In the genomic region with DNA sequence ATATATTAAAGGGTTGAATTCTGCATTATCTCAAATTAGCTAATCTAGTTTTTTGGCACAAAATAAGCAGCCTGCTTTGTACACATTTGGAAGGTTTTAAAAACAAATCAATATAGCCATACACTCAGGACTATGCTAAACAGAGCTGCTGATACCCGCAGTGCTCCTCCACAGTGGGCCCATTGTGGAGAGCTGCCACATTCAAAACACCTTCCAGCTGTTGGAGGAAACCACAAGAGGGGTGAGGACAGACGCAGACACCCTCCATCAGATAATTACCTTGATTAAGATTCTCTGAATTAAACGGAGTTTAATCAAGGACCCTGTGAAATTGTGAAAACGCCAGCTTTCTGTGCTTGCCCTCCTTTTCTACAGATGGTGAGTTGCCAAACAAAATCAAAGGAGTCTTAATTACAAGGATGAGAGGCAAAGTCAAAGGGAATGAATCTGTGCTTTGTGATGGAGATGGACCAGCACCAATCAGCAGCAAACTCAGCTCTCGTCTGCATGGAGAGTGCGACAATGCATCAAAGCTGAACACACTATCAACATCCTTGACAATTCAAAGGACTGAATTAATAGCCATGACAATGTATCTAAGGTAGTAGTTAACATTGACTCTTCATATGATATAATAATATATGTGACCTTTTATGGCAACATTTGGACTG, we compare ENCODE assay signal across 19 cellular contexts.
"Had no signal": no experiment of that assay in that cellular context is flagged by ENCODE, and none has a peak within 500 bp of the region (broad histone marks: within the 10 kb centered on the region; RNA-seq: fewer than 3 reads in every experiment).

No MANE protein-coding gene starts in this region.

- H3K36me3 ChIP-seq: ascending aorta, breast epithelium, lower lobe of right lung had no signal

- H3K27ac ChIP-seq: ascending aorta, breast epithelium, coronary artery, foreskin keratinocyte, lower lobe of right lung had no signal

- H3K4me1 ChIP-seq: ascending aorta, breast epithelium, foreskin keratinocyte, lower lobe of right lung had no signal

- DNase-seq: activated CD4-positive, alpha-beta T cell treated with anti-CD3 and anti-CD28 coated beads, Interleukin-2, amount 10 ng/mL, durations not matched to agents 7 days and 5 days; activated CD8-positive, alpha-beta memory T cell treated with anti-CD3 and anti-CD28 coated beads, Interleukin-2, amount 50 U/mL, for 48 hours; activated CD8-positive, alpha-beta T cell treated with anti-CD3 and anti-CD28 coated beads, Interleukin-2, amount 10 ng/mL, durations not matched to agents 7 days and 5 days; activated effector memory CD4-positive, alpha-beta T cell treated with anti-CD3 and anti-CD28 coated beads, Interleukin-2, amount 50 U/mL, for 16 hours; activated naive CD4-positive, alpha-beta T cell treated with anti-CD3 and anti-CD28 coated beads, Interleukin-2, amount 50 U/mL, for 16 hours; activated T-cell treated with anti-CD3 and anti-CD28 coated beads, Interleukin-2, amount 50 U/mL, for 72 hours; foreskin keratinocyte; glutamatergic neuron; hypothalamus; islet precursor cell; left colon; lower lobe of right lung; occipital lobe; retina; stimulated activated naive CD4-positive, alpha-beta T cell had no signal

- H3K4me3 ChIP-seq: ascending aorta, breast epithelium, coronary artery, lower lobe of right lung had no signal

- ATAC-seq: activated CD4-positive, CD25-positive, alpha-beta regulatory T cell treated with anti-CD3 and anti-CD28 coated beads, Interleukin-2, amount 50 U/mL, for 24 hours; activated CD8-positive, alpha-beta T cell treated with anti-CD3 and anti-CD28 coated beads, Interleukin-2, amount 10 ng/mL, durations not matched to agents 7 days and 5 days; activated T-cell treated with anti-CD3 and anti-CD28 coated beads, Interleukin-2, amount 50 U/mL, for 72 hours; foreskin keratinocyte; left colon; lower lobe of right lung had no signal

- H3K9me3 ChIP-seq: ascending aorta, breast epithelium, lower lobe of right lung had no signal

- H3K27me3 ChIP-seq: ascending aorta, breast epithelium, foreskin keratinocyte had no signal
